9 cellular contexts compared by ENCODE assay signal in the genomic region with DNA sequence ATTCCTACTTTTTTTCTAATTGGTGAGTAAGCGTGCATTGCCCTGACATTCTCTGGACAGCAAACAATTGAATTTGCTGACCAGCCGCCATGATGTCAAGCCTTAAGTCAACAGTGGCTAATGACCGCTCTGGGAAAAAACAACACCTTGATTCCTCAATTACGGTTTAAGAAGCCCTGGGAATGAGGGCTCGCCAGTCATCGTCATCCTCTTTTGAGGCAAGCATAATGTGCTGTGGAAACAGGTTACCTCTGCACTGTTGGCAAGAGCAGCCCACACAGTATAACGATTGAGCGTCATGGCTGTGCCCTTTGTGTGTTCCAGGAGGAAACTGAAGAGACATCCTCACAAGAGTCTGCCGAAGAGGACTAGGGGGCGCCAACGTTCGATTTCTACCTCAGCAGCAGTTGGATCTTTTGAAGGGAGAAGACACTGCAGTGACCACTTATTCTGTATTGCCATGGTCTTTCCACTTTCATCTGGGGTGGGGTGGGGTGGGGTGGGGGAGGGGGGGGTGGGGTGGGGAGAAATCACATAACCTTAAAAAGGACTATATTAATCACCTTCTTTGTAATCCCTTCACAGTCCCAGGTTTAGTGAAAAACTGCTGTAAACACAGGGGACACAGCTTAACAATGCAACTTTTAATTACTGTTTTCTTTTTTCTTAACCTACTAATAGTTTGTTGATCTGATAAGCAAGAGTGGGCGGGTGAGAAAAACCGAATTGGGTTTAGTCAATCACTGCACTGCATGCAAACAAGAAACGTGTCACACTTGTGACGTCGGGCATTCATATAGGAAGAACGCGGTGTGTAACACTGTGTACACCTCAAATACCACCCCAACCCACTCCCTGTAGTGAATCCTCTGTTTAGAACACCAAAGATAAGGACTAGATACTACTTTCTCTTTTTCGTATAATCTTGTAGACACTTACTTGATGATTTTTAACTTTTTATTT.
DNase-seq lines count a peak whose midpoint lies in the region; ATAC-seq and TF ChIP-seq lines count a peak whose summit lies in the region.
"Had no signal": no experiment of that assay in that cellular context is flagged by ENCODE, and none has a peak within 500 bp of the region (broad histone marks: within the 10 kb centered on the region; RNA-seq: fewer than 3 reads in every experiment).

No MANE protein-coding gene starts in this region.

- H3K4ac ChIP-seq in H9 (ENCODE audit: low read depth, low read length): no peak overlapping the region

- CTCF ChIA-PET in activated CD8-positive, alpha-beta T cell treated with anti-CD3 and anti-CD28 coated beads for 36 hours (lab: Charles Lee): interaction anchor here (1.2 kb wide), 1 partner anchor 17 kb away, joined by 3 read pairs; no protein-coding TSS in a partner anchor

- no peak overlapping the region for H3K4me2 ChIP-seq in H9 (ENCODE audit: insufficient read depth, insufficient read length, low read length)

- no peak overlapping the region for H2AK5ac ChIP-seq in H9 (ENCODE audit: insufficient read length, low read length)

- H3T11ph ChIP-seq in H9 (ENCODE audit: low read length): no peak overlapping the region

- no peaks in the 10 kb centered on the region for H3K79me2 ChIP-seq in H9 (ENCODE audit: insufficient read depth, low read length)

- no peak overlapping the region for H3K56ac ChIP-seq in H9 (ENCODE audit: insufficient read length, low read depth, low read length)

- ATAC-seq in activated CD8-positive, alpha-beta T cell treated with anti-CD3 and anti-CD28 coated beads for 36 hours: no peak
- ATAC-seq in left lobe of liver (peak; percentile 30), esophagus mucosa (no peak)
- no peak for ATAC-seq in stimulated activated effector memory CD8-positive, alpha-beta T cell treated with anti-CD3 and anti-CD28 coated beads, Interleukin-12 subunit alpha, Interleukin-12 subunit beta, amount 100 ng/mL, for 72 hours
- ATAC-seq: mucosa of descending colon had no signal

- no peak overlapping the region for H3K14ac ChIP-seq in H9 (ENCODE audit: insufficient read depth, low read length)

- H3K27me3 ChIP-seq in H9 (ENCODE audit: insufficient read depth, low read length): no peaks in the 10 kb centered on the region

- TF ChIP-seq CTCF in H9 (conservative IDR thresholded peaks at IDR 0.05): peak; percentile 61
- TF ChIP-seq CTCF in activated CD8-positive, alpha-beta T cell treated with anti-CD3 and anti-CD28 coated beads for 36 hours (IDR thresholded peaks at IDR 0.05): no peak

- POLR2A ChIA-PET in activated CD8-positive, alpha-beta T cell treated with anti-CD3 and anti-CD28 coated beads for 36 hours (lab: Charles Lee): no interaction called here

- H3K4me1 Mint-ChIP-seq in H9: peaks cover 10 to 13% of the 10 kb centered on the region in 2 experiments
- H3K4me1 Mint-ChIP-seq in activated CD8-positive, alpha-beta T cell treated with anti-CD3 and anti-CD28 coated beads for 36 hours (ENCODE audit: low read depth): no peaks in the 10 kb centered on the region
- no peaks in the 10 kb centered on the region for H3K4me1 Mint-ChIP-seq in stimulated activated effector memory CD8-positive, alpha-beta T cell treated with anti-CD3 and anti-CD28 coated beads, Interleukin-12 subunit alpha, Interleukin-12 subunit beta, amount 100 ng/mL, for 72 hours

- no peak overlapping the region for H3K9ac ChIP-seq in H9 (ENCODE audit: extremely low read depth, insufficient read length, low read length)

- H3K27ac Mint-ChIP-seq in H9: 0 out of 7 replicates have a peak overlapping the region, but pooled peaks of 2 of the 3 experiments have one; percentile 24 to 39
- no peak overlapping the region for H3K27ac Mint-ChIP-seq in activated CD8-positive, alpha-beta T cell treated with anti-CD3 and anti-CD28 coated beads for 36 hours
- no peak overlapping the region for H3K27ac Mint-ChIP-seq in stimulated activated effector memory CD8-positive, alpha-beta T cell treated with anti-CD3 and anti-CD28 coated beads, Interleukin-12 subunit alpha, Interleukin-12 subunit beta, amount 100 ng/mL, for 72 hours

- no peak overlapping the region for H2AFZ ChIP-seq in H9 (ENCODE audit: low read length)

- no peaks in the 10 kb centered on the region for H3K9me3 Mint-ChIP-seq in H9
- H3K9me3 Mint-ChIP-seq in activated CD8-positive, alpha-beta T cell treated with anti-CD3 and anti-CD28 coated beads for 36 hours: no peaks in the 10 kb centered on the region
- no peaks in the 10 kb centered on the region for H3K9me3 Mint-ChIP-seq in stimulated activated effector memory CD8-positive, alpha-beta T cell treated with anti-CD3 and anti-CD28 coated beads, Interleukin-12 subunit alpha, Interleukin-12 subunit beta, amount 100 ng/mL, for 72 hours

- H3K23ac ChIP-seq in H9 (ENCODE audit: insufficient read length, low read depth, low read length): no peak overlapping the region

- no peak overlapping the region for H4K91ac ChIP-seq in H9 (ENCODE audit: insufficient read length, low read depth, low read length)

- no peaks in the 10 kb centered on the region for H3K27me3 Mint-ChIP-seq in H9 (ENCODE audit: low read depth)
- peaks cover 34% of the 10 kb centered on the region for H3K27me3 Mint-ChIP-seq in activated CD8-positive, alpha-beta T cell treated with anti-CD3 and anti-CD28 coated beads for 36 hours

- no peaks in the 10 kb centered on the region for H3K79me1 ChIP-seq in H9 (ENCODE audit: insufficient read depth, low read depth, low read length, poor library complexity, severe bottlenecking)

- DNase-seq in D341Med (ENCODE audit: low spot score) (peak; percentile 61), H9 (peak; percentile 77), left lobe of liver (ENCODE audit: low spot score) (no peak), NCI-H2196 treated with DMSO at 0.1 percent for 48 hours (lab: John Stamatoyannopoulos, UW; ENCODE audit: unreplicated experiment) (no peak), occipital lobe (lab: John Stamatoyannopoulos, UW) (no peak)
- peak; percentile 35 for DNase-seq in activated CD8-positive, alpha-beta T cell treated with anti-CD3 and anti-CD28 coated beads for 36 hours
- DNase-seq in stimulated activated effector memory CD8-positive, alpha-beta T cell treated with anti-CD3 and anti-CD28 coated beads, Interleukin-12 subunit alpha, Interleukin-12 subunit beta, amount 100 ng/mL, for 72 hours (ENCODE audit: low spot score in 2 of 2): no peak

- no peak overlapping the region for H2BK15ac ChIP-seq in H9 (ENCODE audit: low read depth, low read length)

- intact Hi-C loops in activated CD8-positive, alpha-beta T cell treated with anti-CD3 and anti-CD28 coated beads for 36 hours (cut with micrococcal nuclease): no loop called here

- H3K23me2 ChIP-seq in H9 (ENCODE audit: insufficient read length, low read depth, low read length, poor library complexity, severe bottlenecking): no peaks in the 10 kb centered on the region

- H2BK120ac ChIP-seq in H9 (ENCODE audit: low read depth, low read length, poor library complexity, severe bottlenecking): no peak overlapping the region

- no peaks in the 10 kb centered on the region for H4K20me1 ChIP-seq in H9 (ENCODE audit: control insufficient read depth, insufficient read depth, insufficient read length)

- H2BK5ac ChIP-seq in H9 (ENCODE audit: insufficient read length, low read length): no peak overlapping the region

- H3K27ac ChIP-seq in H9 (ENCODE audit: insufficient read length, low read depth, low read length): no peak overlapping the region

- no peak overlapping the region for H4K5ac ChIP-seq in H9 (ENCODE audit: insufficient read length, low read depth, low read length)

- peaks cover 7 to 15% (median 7%) of the 10 kb centered on the region in 3 experiments; a peak in 5 of 7 replicates for H3K36me3 Mint-ChIP-seq in H9 (ENCODE audit: insufficient read depth in 1 of 3, low read depth in 3 of 3)
- H3K36me3 Mint-ChIP-seq in activated CD8-positive, alpha-beta T cell treated with anti-CD3 and anti-CD28 coated beads for 36 hours (ENCODE audit: low read depth): no peaks in the 10 kb centered on the region
- no peaks in the 10 kb centered on the region for H3K36me3 Mint-ChIP-seq in stimulated activated effector memory CD8-positive, alpha-beta T cell treated with anti-CD3 and anti-CD28 coated beads, Interleukin-12 subunit alpha, Interleukin-12 subunit beta, amount 100 ng/mL, for 72 hours

- H2BK12ac ChIP-seq in H9 (ENCODE audit: insufficient read length, low read depth, low read length): no peak overlapping the region

- no peak overlapping the region for H4K8ac ChIP-seq in H9 (replicated peaks; ENCODE audit: insufficient read length, low read depth, low read length)

- no peaks in the 10 kb centered on the region for H3K4me1 ChIP-seq in H9 (ENCODE audit: insufficient read depth, low read length)

- no CpG with 5 or more reads among the region's 20 CpGs for WGBS in H9 (ENCODE audit: extremely low coverage, insufficient read length, low lambda C conversion rate)

- H3K4me3 Mint-ChIP-seq in H9: no peak overlapping the region
- no peak overlapping the region for H3K4me3 Mint-ChIP-seq in activated CD8-positive, alpha-beta T cell treated with anti-CD3 and anti-CD28 coated beads for 36 hours
- no peak overlapping the region for H3K4me3 Mint-ChIP-seq in stimulated activated effector memory CD8-positive, alpha-beta T cell treated with anti-CD3 and anti-CD28 coated beads, Interleukin-12 subunit alpha, Interleukin-12 subunit beta, amount 100 ng/mL, for 72 hours

- no peak overlapping the region for H2BK20ac ChIP-seq in H9 (ENCODE audit: low read depth, low read length, poor library complexity, severe bottlenecking)

- no peaks in the 10 kb centered on the region for H3K9me3 ChIP-seq in H9 (ENCODE audit: control insufficient read depth, low read depth, low read length)
- H3K9me3 ChIP-seq: mucosa of descending colon had no signal

- no peak overlapping the region for H3K18ac ChIP-seq in H9 (ENCODE audit: insufficient read length, low read depth, low read length)

Comparison
In these comparisons a context has a peak if more than half of its experiments do, and no peak if none do; other contexts are left out.
1. DNase-seq: peak in D341Med (single experiment), H9 (single experiment) and activated CD8-positive, alpha-beta T cell treated with anti-CD3 and anti-CD28 coated beads for 36 hours (single experiment); none in left lobe of liver (single experiment), stimulated activated effector memory CD8-positive, alpha-beta T cell treated with anti-CD3 and anti-CD28 coated beads, Interleukin-12 subunit alpha, Interleukin-12 subunit beta, amount 100 ng/mL, for 72 hours (0 of 2), NCI-H2196 treated with DMSO at 0.1 percent for 48 hours (single experiment) and occipital lobe (single experiment).
2. H3K27ac Mint-ChIP-seq: peak in H9 (2 of 3); none in activated CD8-positive, alpha-beta T cell treated with anti-CD3 and anti-CD28 coated beads for 36 hours (single experiment) and stimulated activated effector memory CD8-positive, alpha-beta T cell treated with anti-CD3 and anti-CD28 coated beads, Interleukin-12 subunit alpha, Interleukin-12 subunit beta, amount 100 ng/mL, for 72 hours (single experiment).